In the genomic region with DNA sequence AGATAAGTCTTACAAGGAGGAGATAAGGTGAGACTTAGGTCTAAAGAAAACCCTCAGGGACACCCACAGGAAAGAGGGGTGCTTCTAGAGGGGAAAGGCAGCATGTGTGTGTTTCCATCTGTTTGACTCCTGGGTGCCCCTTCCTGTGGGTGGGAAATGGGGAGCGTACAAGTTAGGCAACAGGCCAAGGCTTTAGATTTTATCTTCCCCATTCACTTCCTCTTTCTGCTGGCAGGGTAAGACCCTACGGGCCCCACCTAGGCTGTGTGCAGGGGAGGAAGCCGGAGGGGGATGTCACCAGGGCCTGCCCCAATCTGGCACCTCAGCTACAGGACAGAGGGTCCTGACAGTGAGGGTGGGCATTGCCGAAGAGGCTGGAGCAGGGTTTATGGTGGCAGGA, we compare ENCODE assay signal across 26 cellular contexts. TPM values are rescaled to one million over a fixed set of nuclear protein-coding genes. Genes with fewer than 3 reads are reported as not detected.
DNase-seq lines count a peak whose midpoint lies in the region; ATAC-seq and TF ChIP-seq lines count a peak whose summit lies in the region.
"Had no signal": no experiment of that assay in that cellular context is flagged by ENCODE, and none has a peak within 500 bp of the region (broad histone marks: within the 10 kb centered on the region; RNA-seq: fewer than 3 reads in every experiment).

No MANE protein-coding gene starts in this region.

- WGBS in aorta, 2 donors = 47 to 63% methylated on average over 4 of the region's 4 CpGs

- peaks cover 15 to 54% (median 42%) of the 10 kb centered on the region in 3 donors for H3K27me3 ChIP-seq in gastrocnemius medialis
- peaks cover 3 to 4% of the 10 kb centered on the region in 2 donors for H3K27me3 ChIP-seq in aorta (ENCODE audit: control insufficient read depth in 1 of 2, insufficient read depth in 2 of 2, low read length in 1 of 2)

- TF ChIP-seq CTCF in gastrocnemius medialis (IDR thresholded peaks at IDR 0.05 in 4 of 5, conservative IDR thresholded peaks at IDR 0.05 in 1 of 5) = no peak

- TF ChIP-seq POLR2A in gastrocnemius medialis (IDR thresholded peaks at IDR 0.05) = no peak

- H3K4me1 ChIP-seq in gastrocnemius medialis (peaks cover 8 to 10% of the 10 kb centered on the region in 2 donors), aorta (ENCODE audit: control insufficient read depth in 1 of 2, insufficient read depth in 2 of 2, low read length in 2 of 2) (no peaks in the 10 kb centered on the region)

- no peak for ATAC-seq in gastrocnemius medialis
- no peak for ATAC-seq in aorta (ENCODE audit: low FRiP score)
- ATAC-seq in GM19351 (IDR thresholded peaks at IDR 0.05; ENCODE audit: unreplicated experiment) = no peak
- ATAC-seq: activated CD8-positive, alpha-beta memory T cell treated with anti-CD3 and anti-CD28 coated beads, Interleukin-2, amount 10 ng/mL, durations not matched to agents 7 days and 5 days; effector memory CD8-positive, alpha-beta T cell; left ventricle myocardium superior; psoas muscle had no signal

- H3K4me3 ChIP-seq in gastrocnemius medialis (no peak overlapping the region), aorta (ENCODE audit: low read length in 2 of 2) (no peak overlapping the region)
- H3K4me3 ChIP-seq: psoas muscle, transverse colon had no signal

- in situ Hi-C loops in KBM-7 (cut with MboI; ENCODE audit: low pct_unique_long_range_greater_than_20kb, low sequenced_read_pairs) (no loop called here), gastrocnemius medialis (cut with MboI; ENCODE audit: low sequenced_read_pairs in 4 of 4) (no loop called here)

- H3K9me3 ChIP-seq in gastrocnemius medialis (no peaks in the 10 kb centered on the region), aorta (ENCODE audit: control insufficient read depth, low read length) (peaks cover 2% of the 10 kb centered on the region)
- H3K9me3 ChIP-seq: psoas muscle had no signal

- intact Hi-C loops in gastrocnemius medialis (cut with DNase I; ENCODE audit: low total_unique reads) (no loop called here), aorta (cut with DNase I) (no loop called here)

- H3K36me3 ChIP-seq in gastrocnemius medialis = no peaks in the 10 kb centered on the region
- H3K36me3 ChIP-seq in aorta (ENCODE audit: control insufficient read depth in 1 of 2, insufficient read depth in 2 of 2, low read length in 1 of 2) = no peaks in the 10 kb centered on the region
- H3K36me3 ChIP-seq: transverse colon had no signal

- DNase-seq in KBM-7 = peak; percentile 94
- DNase-seq in NOMO-1 treated with dmso at 0.1 percent for 144 hours (lab: John Stamatoyannopoulos, UW; ENCODE audit: unreplicated experiment) = peak; percentile 83
- peak; percentile 46 for DNase-seq in UCSD-AML1 (lab: John Stamatoyannopoulos, UW; ENCODE audit: unreplicated experiment)
- DNase-seq in gastrocnemius medialis = no peak
- no peak for DNase-seq in NCI-H2107 treated with DMSO at 0.1 percent for 48 hours (lab: John Stamatoyannopoulos, UW; ENCODE audit: unreplicated experiment)
- no peak for DNase-seq in aorta
- DNase-seq: activated CD4-positive, alpha-beta T cell treated with anti-CD3 and anti-CD28 coated beads for 48 hours; activated CD8-positive, alpha-beta memory T cell treated with anti-CD3 and anti-CD28 coated beads, Interleukin-2, amount 10 ng/mL, durations not matched to agents 7 days and 5 days; effector memory CD8-positive, alpha-beta T cell; glutamatergic neuron; HCEC 1CT; left ventricle myocardium superior; NCI-H1694; NCI-H2227 treated with DMSO at 0.1 percent for 48 hours; NCI-H774; psoas muscle; stimulated activated CD4-positive, alpha-beta T cell treated with anti-CD3 and anti-CD28 coated beads, Interleukin-1b, Interleukin-23, amount 100 ng/mL, for 48 hours; transverse colon had no signal

- H3K27ac ChIP-seq in gastrocnemius medialis (no peak overlapping the region), aorta (ENCODE audit: low read depth in 1 of 2, low read length in 2 of 2) (no peak overlapping the region)
- H3K27ac ChIP-seq: psoas muscle, RWPE1, transverse colon had no signal

RNA-seq across cellular contexts. Expression of a gene that starts 2.5 kb away (rescaled TPM):
- total RNA-seq in gastrocnemius medialis (1 to 10 TPM in 2 of 4 donors, not detected in 2; 1.4 TPM), aorta (not detected)
- not detected for polyA plus RNA-seq in aorta
- total RNA-seq: activated CD8-positive, alpha-beta memory T cell treated with anti-CD3 and anti-CD28 coated beads, Interleukin-2, amount 10 ng/mL, durations not matched to agents 7 days and 5 days; activated T-helper 1 cell treated with anti-CD3 and anti-CD28 coated beads, Interleukin-12 subunit alpha, Interleukin-12 subunit beta, Interleukin-2, Interleukin-4 antibody, amounts not matched to agents 30 ng/mL and 10 ng/mL and 1 ng/mL, durations not matched to agents 14 hours and 24 hours and 36 hours; chondrocyte; HT-29; M059J; mucosa of gallbladder; skeletal muscle tissue; transverse colon had no signal

RNA-seq across cellular contexts. Expression of a gene that starts 41.7 kb away (rescaled TPM):
- total RNA-seq in gastrocnemius medialis = under 1 TPM in 1 of 4 donors, not detected in 3; 0.10 TPM
- total RNA-seq in aorta = not detected
- polyA plus RNA-seq in aorta = not detected
- total RNA-seq: activated CD8-positive, alpha-beta memory T cell treated with anti-CD3 and anti-CD28 coated beads, Interleukin-2, amount 10 ng/mL, durations not matched to agents 7 days and 5 days; activated T-helper 1 cell treated with anti-CD3 and anti-CD28 coated beads, Interleukin-12 subunit alpha, Interleukin-12 subunit beta, Interleukin-2, Interleukin-4 antibody, amounts not matched to agents 30 ng/mL and 10 ng/mL and 1 ng/mL, durations not matched to agents 14 hours and 24 hours and 36 hours; HT-29; left ventricle myocardium superior; M059J; mucosa of gallbladder; skeletal muscle tissue; transverse colon had no signal

Comparison
In these comparisons a context has a peak if more than half of its experiments do, and no peak if none do; other contexts are left out.
1. DNase-seq: peak in KBM-7 (single experiment), NOMO-1 treated with dmso at 0.1 percent for 144 hours (single experiment) and UCSD-AML1 (single experiment); none in gastrocnemius medialis (0 of 2), NCI-H2107 treated with DMSO at 0.1 percent for 48 hours (single experiment) and aorta (0 of 2).